In the genomic region with DNA sequence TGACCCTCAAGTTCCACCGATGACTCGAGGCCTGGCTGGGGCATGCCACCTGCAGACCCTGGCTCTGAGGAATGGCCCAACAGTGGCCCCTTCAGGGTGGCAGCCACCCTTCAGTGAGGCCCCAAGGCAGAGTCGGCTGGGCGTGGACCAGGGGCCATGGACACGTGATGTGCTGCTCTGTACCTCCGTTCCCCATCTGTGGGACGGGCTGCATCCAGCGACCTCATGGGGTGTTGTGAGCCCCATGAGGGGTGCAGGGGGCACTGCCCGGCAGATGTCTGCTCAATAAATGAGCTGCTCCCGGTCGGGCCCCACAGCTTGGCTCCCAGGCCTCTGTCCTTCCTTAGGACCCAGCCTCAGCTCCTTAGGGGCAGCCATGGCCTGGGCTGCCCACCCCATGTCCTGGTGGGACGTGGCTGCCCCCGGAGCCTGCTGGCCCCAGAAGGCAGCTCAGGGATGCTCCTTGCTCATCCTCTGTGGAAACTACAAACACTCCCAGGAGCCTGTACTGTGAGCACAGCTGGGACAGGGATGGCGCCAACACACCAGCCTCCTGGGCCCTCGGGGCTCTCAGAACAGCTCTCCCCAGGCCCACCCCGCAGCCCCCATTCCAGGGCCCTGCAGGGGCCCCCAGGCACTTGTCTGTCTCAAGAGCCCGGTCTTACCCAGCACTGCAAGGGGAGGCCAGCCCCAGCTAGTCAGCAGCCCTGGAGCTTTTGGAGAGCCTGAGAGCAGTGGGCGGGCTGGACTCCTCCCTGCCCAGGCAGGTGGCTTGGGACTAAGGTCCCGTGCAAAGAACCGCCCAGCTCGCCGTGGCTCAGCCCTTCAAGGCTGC, we compare ENCODE assay signal across 1 cellular context.
TF ChIP-seq lines count a peak whose summit lies in the region.

No MANE protein-coding gene starts in this region.

TF ChIP-seq in HepG2, 621 proteins besides CTCF, POLR2A, EP300 and RAD21 (continues in another document):
- no peak for TF ChIP-seq NBN (conservative IDR thresholded peaks at IDR 0.05)
- no peak for TF ChIP-seq PAF1 (CRISPR knock-in tag; IDR thresholded peaks at IDR 0.05)
- peak; percentile 1 for TF ChIP-seq HOXA3 (CRISPR knock-in tag; IDR thresholded peaks at IDR 0.05)
- TF ChIP-seq ZNF841 (CRISPR knock-in tag; IDR thresholded peaks at IDR 0.05; ENCODE audit: borderline replicate concordance) = no peak
- no peak for TF ChIP-seq NONO (IDR thresholded peaks at IDR 0.05)
- TF ChIP-seq NONO (CRISPR knock-in tag; conservative IDR thresholded peaks at IDR 0.05) = peak; percentile 18; the same call in 1 of the 2 replicates
- TF ChIP-seq ZNF326 (CRISPR knock-in tag; IDR thresholded peaks at IDR 0.05; ENCODE audit: borderline replicate concordance) = peak; percentile 35; the same call in 1 of the 2 replicates
- TF ChIP-seq ZNF282 (IDR thresholded peaks at IDR 0.05; ENCODE audit: partially characterized antibody) = no peak
- TF ChIP-seq, protein P1, sequence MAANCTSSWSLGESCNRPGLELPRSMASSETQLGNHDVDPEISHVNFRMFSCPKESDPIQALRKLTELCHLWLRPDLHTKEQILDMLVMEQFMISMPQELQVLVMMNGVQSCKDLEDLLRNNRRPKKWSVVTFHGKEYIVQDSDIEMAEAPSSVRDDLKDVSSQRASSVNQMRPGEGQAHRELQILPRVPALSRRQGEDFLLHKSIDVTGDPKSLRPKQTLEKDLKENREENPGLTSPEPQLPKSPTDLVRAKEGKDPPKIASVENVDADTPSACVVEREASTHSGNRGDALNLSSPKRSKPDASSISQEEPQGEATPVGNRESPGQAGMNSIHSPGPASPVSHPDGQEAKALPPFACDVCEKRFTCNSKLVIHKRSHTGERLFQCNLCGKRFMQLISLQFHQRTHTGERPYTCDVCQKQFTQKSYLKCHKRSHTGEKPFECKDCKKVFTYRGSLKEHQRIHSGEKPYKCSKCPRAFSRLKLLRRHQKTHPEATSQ (CRISPR knock-in tag; IDR thresholded peaks at IDR 0.05; ENCODE audit: borderline replicate concordance) = 0 out of 2 replicates have a peak, but pooled peaks have one; percentile 29
- TF ChIP-seq GFI1 (CRISPR knock-in tag; IDR thresholded peaks at IDR 0.05; ENCODE audit: borderline replicate concordance) = no peak
- TF ChIP-seq ZFY (CRISPR knock-in tag; IDR thresholded peaks at IDR 0.05) = peak; percentile 11; the same call in 1 of the 2 replicates
- TF ChIP-seq TBX2 (CRISPR knock-in tag; IDR thresholded peaks at IDR 0.05; ENCODE audit: borderline replicate concordance) = no peak
- TF ChIP-seq RBFOX2 (IDR thresholded peaks at IDR 0.05; ENCODE audit: low read depth, low read length) = peak; percentile 34; the same call in 1 of the 2 replicates
- no peak for TF ChIP-seq ZNF510 (CRISPR knock-in tag; IDR thresholded peaks at IDR 0.05; ENCODE audit: low read depth)
- no peak for TF ChIP-seq RARA (CRISPR knock-in tag; IDR thresholded peaks at IDR 0.05)
- no peak for TF ChIP-seq DPF2 (CRISPR knock-in tag; IDR thresholded peaks at IDR 0.05; ENCODE audit: borderline replicate concordance, low read depth)
- TF ChIP-seq ELF1 (CRISPR knock-in tag; IDR thresholded peaks at IDR 0.05) = no peak
- no peak for TF ChIP-seq ELF4 (CRISPR knock-in tag; IDR thresholded peaks at IDR 0.05; ENCODE audit: borderline replicate concordance)
- TF ChIP-seq TBP (CRISPR knock-in tag; IDR thresholded peaks at IDR 0.05) = no peak
- TF ChIP-seq RBM39 (IDR thresholded peaks at IDR 0.05; ENCODE audit: low read depth, low read length, poor library complexity, severe bottlenecking) = peak; percentile 78
- TF ChIP-seq, protein P2, sequence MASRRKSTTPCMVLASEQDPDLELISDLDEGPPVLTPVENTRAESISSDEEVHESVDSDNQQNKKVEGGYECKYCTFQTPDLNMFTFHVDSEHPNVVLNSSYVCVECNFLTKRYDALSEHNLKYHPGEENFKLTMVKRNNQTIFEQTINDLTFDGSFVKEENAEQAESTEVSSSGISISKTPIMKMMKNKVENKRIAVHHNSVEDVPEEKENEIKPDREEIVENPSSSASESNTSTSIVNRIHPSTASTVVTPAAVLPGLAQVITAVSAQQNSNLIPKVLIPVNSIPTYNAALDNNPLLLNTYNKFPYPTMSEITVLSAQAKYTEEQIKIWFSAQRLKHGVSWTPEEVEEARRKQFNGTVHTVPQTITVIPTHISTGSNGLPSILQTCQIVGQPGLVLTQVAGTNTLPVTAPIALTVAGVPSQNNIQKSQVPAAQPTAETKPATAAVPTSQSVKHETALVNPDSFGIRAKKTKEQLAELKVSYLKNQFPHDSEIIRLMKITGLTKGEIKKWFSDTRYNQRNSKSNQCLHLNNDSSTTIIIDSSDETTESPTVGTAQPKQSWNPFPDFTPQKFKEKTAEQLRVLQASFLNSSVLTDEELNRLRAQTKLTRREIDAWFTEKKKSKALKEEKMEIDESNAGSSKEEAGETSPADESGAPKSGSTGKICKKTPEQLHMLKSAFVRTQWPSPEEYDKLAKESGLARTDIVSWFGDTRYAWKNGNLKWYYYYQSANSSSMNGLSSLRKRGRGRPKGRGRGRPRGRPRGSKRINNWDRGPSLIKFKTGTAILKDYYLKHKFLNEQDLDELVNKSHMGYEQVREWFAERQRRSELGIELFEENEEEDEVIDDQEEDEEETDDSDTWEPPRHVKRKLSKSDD (CRISPR knock-in tag; IDR thresholded peaks at IDR 0.05; ENCODE audit: low read depth) = 0 out of 2 replicates have a peak, but pooled peaks have one; percentile 32
- no peak for TF ChIP-seq SRSF4 (IDR thresholded peaks at IDR 0.05; ENCODE audit: low read depth, low read length, poor library complexity, severe bottlenecking)
- TF ChIP-seq, protein P3, sequence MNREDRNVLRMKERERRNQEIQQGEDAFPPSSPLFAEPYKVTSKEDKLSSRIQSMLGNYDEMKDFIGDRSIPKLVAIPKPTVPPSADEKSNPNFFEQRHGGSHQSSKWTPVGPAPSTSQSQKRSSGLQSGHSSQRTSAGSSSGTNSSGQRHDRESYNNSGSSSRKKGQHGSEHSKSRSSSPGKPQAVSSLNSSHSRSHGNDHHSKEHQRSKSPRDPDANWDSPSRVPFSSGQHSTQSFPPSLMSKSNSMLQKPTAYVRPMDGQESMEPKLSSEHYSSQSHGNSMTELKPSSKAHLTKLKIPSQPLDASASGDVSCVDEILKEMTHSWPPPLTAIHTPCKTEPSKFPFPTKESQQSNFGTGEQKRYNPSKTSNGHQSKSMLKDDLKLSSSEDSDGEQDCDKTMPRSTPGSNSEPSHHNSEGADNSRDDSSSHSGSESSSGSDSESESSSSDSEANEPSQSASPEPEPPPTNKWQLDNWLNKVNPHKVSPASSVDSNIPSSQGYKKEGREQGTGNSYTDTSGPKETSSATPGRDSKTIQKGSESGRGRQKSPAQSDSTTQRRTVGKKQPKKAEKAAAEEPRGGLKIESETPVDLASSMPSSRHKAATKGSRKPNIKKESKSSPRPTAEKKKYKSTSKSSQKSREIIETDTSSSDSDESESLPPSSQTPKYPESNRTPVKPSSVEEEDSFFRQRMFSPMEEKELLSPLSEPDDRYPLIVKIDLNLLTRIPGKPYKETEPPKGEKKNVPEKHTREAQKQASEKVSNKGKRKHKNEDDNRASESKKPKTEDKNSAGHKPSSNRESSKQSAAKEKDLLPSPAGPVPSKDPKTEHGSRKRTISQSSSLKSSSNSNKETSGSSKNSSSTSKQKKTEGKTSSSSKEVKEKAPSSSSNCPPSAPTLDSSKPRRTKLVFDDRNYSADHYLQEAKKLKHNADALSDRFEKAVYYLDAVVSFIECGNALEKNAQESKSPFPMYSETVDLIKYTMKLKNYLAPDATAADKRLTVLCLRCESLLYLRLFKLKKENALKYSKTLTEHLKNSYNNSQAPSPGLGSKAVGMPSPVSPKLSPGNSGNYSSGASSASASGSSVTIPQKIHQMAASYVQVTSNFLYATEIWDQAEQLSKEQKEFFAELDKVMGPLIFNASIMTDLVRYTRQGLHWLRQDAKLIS (CRISPR knock-in tag; IDR thresholded peaks at IDR 0.05) = no peak
- TF ChIP-seq, protein P4, sequence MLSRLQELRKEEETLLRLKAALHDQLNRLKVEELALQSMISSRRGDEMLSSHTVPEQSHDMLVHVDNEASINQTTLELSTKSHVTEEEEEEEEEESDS (CRISPR knock-in tag; IDR thresholded peaks at IDR 0.05; ENCODE audit: borderline replicate concordance) = no peak
- TF ChIP-seq NAIF1 (CRISPR knock-in tag; IDR thresholded peaks at IDR 0.05; ENCODE audit: borderline replicate concordance) = no peak
- peak; percentile 92 for TF ChIP-seq RBM22 (optimal IDR thresholded peaks at IDR 0.05; ENCODE audit: low read length)
- TF ChIP-seq PCBP1 (IDR thresholded peaks at IDR 0.05; ENCODE audit: borderline replicate concordance, low read depth, low read length) = no peak
- peak; percentile 50; the same call in 1 of the 2 replicates for TF ChIP-seq KDM2A (CRISPR knock-in tag; IDR thresholded peaks at IDR 0.05; ENCODE audit: borderline replicate concordance, low read depth)
- TF ChIP-seq ZNF7 (CRISPR knock-in tag; IDR thresholded peaks at IDR 0.05) = no peak
- TF ChIP-seq SALL1 (CRISPR knock-in tag; IDR thresholded peaks at IDR 0.05) = no peak
- TF ChIP-seq, protein P5, sequence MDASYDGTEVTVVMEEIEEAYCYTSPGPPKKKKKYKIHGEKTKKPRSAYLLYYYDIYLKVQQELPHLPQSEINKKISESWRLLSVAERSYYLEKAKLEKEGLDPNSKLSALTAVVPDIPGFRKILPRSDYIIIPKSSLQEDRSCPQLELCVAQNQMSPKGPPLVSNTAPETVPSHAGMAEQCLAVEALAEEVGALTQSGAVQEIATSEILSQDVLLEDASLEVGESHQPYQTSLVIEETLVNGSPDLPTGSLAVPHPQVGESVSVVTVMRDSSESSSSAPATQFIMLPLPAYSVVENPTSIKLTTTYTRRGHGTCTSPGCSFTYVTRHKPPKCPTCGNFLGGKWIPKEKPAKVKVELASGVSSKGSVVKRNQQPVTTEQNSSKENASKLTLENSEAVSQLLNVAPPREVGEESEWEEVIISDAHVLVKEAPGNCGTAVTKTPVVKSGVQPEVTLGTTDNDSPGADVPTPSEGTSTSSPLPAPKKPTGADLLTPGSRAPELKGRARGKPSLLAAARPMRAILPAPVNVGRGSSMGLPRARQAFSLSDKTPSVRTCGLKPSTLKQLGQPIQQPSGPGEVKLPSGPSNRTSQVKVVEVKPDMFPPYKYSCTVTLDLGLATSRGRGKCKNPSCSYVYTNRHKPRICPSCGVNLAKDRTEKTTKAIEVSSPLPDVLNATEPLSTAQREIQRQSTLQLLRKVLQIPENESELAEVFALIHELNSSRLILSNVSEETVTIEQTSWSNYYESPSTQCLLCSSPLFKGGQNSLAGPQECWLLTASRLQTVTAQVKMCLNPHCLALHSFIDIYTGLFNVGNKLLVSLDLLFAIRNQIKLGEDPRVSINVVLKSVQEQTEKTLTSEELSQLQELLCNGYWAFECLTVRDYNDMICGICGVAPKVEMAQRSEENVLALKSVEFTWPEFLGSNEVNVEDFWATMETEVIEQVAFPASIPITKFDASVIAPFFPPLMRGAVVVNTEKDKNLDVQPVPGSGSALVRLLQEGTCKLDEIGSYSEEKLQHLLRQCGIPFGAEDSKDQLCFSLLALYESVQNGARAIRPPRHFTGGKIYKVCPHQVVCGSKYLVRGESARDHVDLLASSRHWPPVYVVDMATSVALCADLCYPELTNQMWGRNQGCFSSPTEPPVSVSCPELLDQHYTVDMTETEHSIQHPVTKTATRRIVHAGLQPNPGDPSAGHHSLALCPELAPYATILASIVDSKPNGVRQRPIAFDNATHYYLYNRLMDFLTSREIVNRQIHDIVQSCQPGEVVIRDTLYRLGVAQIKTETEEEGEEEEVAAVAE (CRISPR knock-in tag; IDR thresholded peaks at IDR 0.05; ENCODE audit: borderline replicate concordance) = no peak
- no peak for TF ChIP-seq CHCHD3 (CRISPR knock-in tag; IDR thresholded peaks at IDR 0.05)
- TF ChIP-seq MLLT10 (CRISPR knock-in tag; IDR thresholded peaks at IDR 0.05) = no peak
- TF ChIP-seq, protein P6, sequence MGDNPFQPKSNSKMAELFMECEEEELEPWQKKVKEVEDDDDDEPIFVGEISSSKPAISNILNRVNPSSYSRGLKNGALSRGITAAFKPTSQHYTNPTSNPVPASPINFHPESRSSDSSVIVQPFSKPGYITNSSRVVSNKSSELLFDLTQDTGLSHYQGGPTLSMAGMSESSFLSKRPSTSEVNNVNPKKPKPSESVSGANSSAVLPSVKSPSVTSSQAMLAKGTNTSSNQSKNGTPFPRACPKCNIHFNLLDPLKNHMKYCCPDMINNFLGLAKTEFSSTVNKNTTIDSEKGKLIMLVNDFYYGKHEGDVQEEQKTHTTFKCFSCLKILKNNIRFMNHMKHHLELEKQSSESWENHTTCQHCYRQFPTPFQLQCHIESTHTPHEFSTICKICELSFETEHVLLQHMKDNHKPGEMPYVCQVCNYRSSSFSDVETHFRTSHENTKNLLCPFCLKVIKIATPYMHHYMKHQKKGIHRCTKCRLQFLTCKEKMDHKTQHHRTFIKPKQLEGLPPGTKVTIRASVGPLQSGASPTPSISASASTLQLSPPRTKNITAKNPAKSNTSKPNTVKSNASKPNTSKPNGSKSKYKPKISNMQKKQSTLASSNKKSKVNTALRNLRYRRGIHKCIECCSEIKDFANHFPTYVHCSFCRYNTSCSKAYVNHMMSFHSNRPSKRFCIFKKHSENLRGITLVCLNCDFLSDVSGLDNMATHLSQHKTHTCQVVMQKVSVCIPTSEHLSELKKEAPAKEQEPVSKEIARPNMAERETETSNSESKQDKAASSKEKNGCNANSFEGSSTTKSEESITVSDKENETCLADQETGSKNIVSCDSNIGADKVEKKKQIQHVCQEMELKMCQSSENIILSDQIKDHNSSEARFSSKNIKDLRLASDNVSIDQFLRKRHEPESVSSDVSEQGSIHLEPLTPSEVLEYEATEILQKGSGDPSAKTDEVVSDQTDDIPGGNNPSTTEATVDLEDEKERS (CRISPR knock-in tag; IDR thresholded peaks at IDR 0.05) = no peak
- no peak for TF ChIP-seq ZNF24 (IDR thresholded peaks at IDR 0.05)
- no peak for TF ChIP-seq ZNF460 (CRISPR knock-in tag; IDR thresholded peaks at IDR 0.05; ENCODE audit: borderline replicate concordance)
- TF ChIP-seq ZFYVE20 (CRISPR knock-in tag; IDR thresholded peaks at IDR 0.05; ENCODE audit: borderline replicate concordance, low read depth) = no peak
- TF ChIP-seq, protein P7, sequence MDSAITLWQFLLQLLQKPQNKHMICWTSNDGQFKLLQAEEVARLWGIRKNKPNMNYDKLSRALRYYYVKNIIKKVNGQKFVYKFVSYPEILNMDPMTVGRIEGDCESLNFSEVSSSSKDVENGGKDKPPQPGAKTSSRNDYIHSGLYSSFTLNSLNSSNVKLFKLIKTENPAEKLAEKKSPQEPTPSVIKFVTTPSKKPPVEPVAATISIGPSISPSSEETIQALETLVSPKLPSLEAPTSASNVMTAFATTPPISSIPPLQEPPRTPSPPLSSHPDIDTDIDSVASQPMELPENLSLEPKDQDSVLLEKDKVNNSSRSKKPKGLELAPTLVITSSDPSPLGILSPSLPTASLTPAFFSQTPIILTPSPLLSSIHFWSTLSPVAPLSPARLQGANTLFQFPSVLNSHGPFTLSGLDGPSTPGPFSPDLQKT (CRISPR knock-in tag; IDR thresholded peaks at IDR 0.05; ENCODE audit: borderline replicate concordance) = no peak
- TF ChIP-seq ZZZ3 (CRISPR knock-in tag; IDR thresholded peaks at IDR 0.05; ENCODE audit: borderline replicate concordance) = no peak
- TF ChIP-seq, protein P8, sequence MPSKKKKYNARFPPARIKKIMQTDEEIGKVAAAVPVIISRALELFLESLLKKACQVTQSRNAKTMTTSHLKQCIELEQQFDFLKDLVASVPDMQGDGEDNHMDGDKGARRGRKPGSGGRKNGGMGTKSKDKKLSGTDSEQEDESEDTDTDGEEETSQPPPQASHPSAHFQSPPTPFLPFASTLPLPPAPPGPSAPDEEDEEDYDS (CRISPR knock-in tag; IDR thresholded peaks at IDR 0.05) = no peak
- TF ChIP-seq ZBTB20 (CRISPR knock-in tag; IDR thresholded peaks at IDR 0.05; ENCODE audit: borderline replicate concordance, low read depth) = no peak
- no peak for TF ChIP-seq ATF1 (CRISPR knock-in tag; IDR thresholded peaks at IDR 0.05)
- no peak for TF ChIP-seq ZNF614 (CRISPR knock-in tag; IDR thresholded peaks at IDR 0.05; ENCODE audit: borderline replicate concordance)
- peak; percentile 80 for TF ChIP-seq HNRNPL (IDR thresholded peaks at IDR 0.05; ENCODE audit: low read depth, low read length)
- TF ChIP-seq HNF4A (CRISPR knock-in tag; IDR thresholded peaks at IDR 0.05) = peak; percentile 6; the same call in 1 of the 2 replicates
